Comparison of ENCODE assay signal across 2 cellular contexts in genomic region chr9:3924145-3924544, GRCh38.
TF ChIP-seq lines count a peak whose summit lies in the region.

No MANE protein-coding gene starts in this region.

TF ChIP-seq in GM23338, 12 proteins besides CTCF, POLR2A, EP300 and RAD21:
- TF ChIP-seq REST (IDR thresholded peaks at IDR 0.05; ENCODE audit: unreplicated experiment) (no peak), ZNF462 (CRISPR knock-in tag; IDR thresholded peaks at IDR 0.05) (no peak), JUNB (IDR thresholded peaks at IDR 0.05; ENCODE audit: unreplicated experiment) (no peak), EZH2 (IDR thresholded peaks at IDR 0.05; ENCODE audit: low read depth, unreplicated experiment) (no peak), CREB1 (CRISPR knock-in tag; IDR thresholded peaks at IDR 0.05; ENCODE audit: low read depth) (no peak), ZNF331 (CRISPR knock-in tag; IDR thresholded peaks at IDR 0.05; ENCODE audit: low read depth) (no peak), EZH2phosphoT487 (IDR thresholded peaks at IDR 0.05; ENCODE audit: unreplicated experiment) (no peak), NANOG (IDR thresholded peaks at IDR 0.05; ENCODE audit: borderline replicate concordance) (no peak), POLR2AphosphoS5 (IDR thresholded peaks at IDR 0.05; ENCODE audit: low read depth) (no peak), ETS1 (IDR thresholded peaks at IDR 0.05) (no peak), ZNF114 (CRISPR knock-in tag; IDR thresholded peaks at IDR 0.05) (no peak)
TF ChIP-seq in GM23338: peak in this region for 0.

TF ChIP-seq in WTC11, 78 proteins besides CTCF, POLR2A, EP300 and RAD21 (continued from another document):
- TF ChIP-seq ATF2 (CRISPR knock-in tag; IDR thresholded peaks at IDR 0.05; ENCODE audit: borderline replicate concordance, low read depth) (no peak), AR (CRISPR knock-in tag; IDR thresholded peaks at IDR 0.05) (no peak), PREB (CRISPR knock-in tag; IDR thresholded peaks at IDR 0.05; ENCODE audit: borderline replicate concordance) (no peak), CDX4 (CRISPR knock-in tag; IDR thresholded peaks at IDR 0.05; ENCODE audit: borderline replicate concordance) (no peak), CBFB (CRISPR knock-in tag; IDR thresholded peaks at IDR 0.05; ENCODE audit: low read depth) (no peak), ZNF416 (CRISPR knock-in tag; IDR thresholded peaks at IDR 0.05) (no peak)
